Comparison of ENCODE assay signal across 8 cellular contexts in genomic region chr1:9867408-9868243, GRCh38. TPM values are rescaled to one million over a fixed set of nuclear protein-coding genes. Genes with fewer than 3 reads are reported as not detected.
DNase-seq lines count a peak whose midpoint lies in the region; ATAC-seq and TF ChIP-seq lines count a peak whose summit lies in the region.

No MANE protein-coding gene starts in this region.

- DNase-seq in A673 (ENCODE audit: low spot score) = peak; percentile 84
- peak; percentile 54 for DNase-seq in LHCN-M2 (ENCODE audit: low read depth)
- DNase-seq in SJSA1 (ENCODE audit: low read depth in 1 of 2, low spot score in 2 of 2) = peak; percentile 59 to 73
- DNase-seq in activated gamma-delta T cell treated with anti-CD3 and anti-CD28 coated beads, Interleukin-2, amount 50 U/mL, for 16 hours (ENCODE audit: low read depth) = peak; percentile 84
- DNase-seq in globus pallidus (ENCODE audit: low spot score) = peak; percentile 66
- peak; percentile 50 to 82 for DNase-seq in trophoblast cell
- peak; percentile 86 for DNase-seq in upper lobe of right lung

- no peaks in the 10 kb centered on the region for H3K79me1 ChIP-seq in trophoblast cell (ENCODE audit: low read length)

- no peaks in the 10 kb centered on the region for H3K4me1 ChIP-seq in A673 (ENCODE audit: insufficient read depth, low read length, poor library complexity, severe bottlenecking)
- H3K4me1 ChIP-seq in SJSA1 (replicated peaks) = peaks cover 6% of the 10 kb centered on the region
- peaks cover 0 to 2% of the 10 kb centered on the region in 2 experiments for H3K4me1 ChIP-seq in trophoblast cell (ENCODE audit: control insufficient read depth in 1 of 2, insufficient read depth in 2 of 2, low read length in 2 of 2)
- H3K4me1 ChIP-seq in upper lobe of right lung = no peaks in the 10 kb centered on the region

- H3K4me3 ChIP-seq in A673 (ENCODE audit: low read depth, low read length, poor library complexity, severe bottlenecking) (no peak overlapping the region), SJSA1 (no peak overlapping the region), trophoblast cell (ENCODE audit: low read depth, low read length) (no peak overlapping the region), upper lobe of right lung (no peak overlapping the region)

- H3K36me3 ChIP-seq in A673 (ENCODE audit: insufficient read depth, low read length, poor library complexity, severe bottlenecking) (no peaks in the 10 kb centered on the region), SJSA1 (peaks cover 14% of the 10 kb centered on the region; the same call in 1 of the 2 replicates), trophoblast cell (ENCODE audit: control insufficient read depth in 1 of 2, insufficient read depth in 2 of 2, low read length in 2 of 2) (peaks cover 18 to 20% of the 10 kb centered on the region in 2 experiments), upper lobe of right lung (peaks cover 36% of the 10 kb centered on the region)

- H4K91ac ChIP-seq in trophoblast cell (ENCODE audit: low read depth, low read length) = no peak overlapping the region

- H3K27me3 ChIP-seq in A673 (replicated peaks; ENCODE audit: insufficient read depth, low read depth, low read length, poor library complexity) (no peaks in the 10 kb centered on the region), SJSA1 (replicated peaks) (no peaks in the 10 kb centered on the region), trophoblast cell (ENCODE audit: insufficient read depth, low read length) (no peaks in the 10 kb centered on the region), upper lobe of right lung (no peaks in the 10 kb centered on the region)

- H2BK5ac ChIP-seq in trophoblast cell (ENCODE audit: low read depth, low read length, poor library complexity) = no peak overlapping the region

- intact Hi-C loops in A673 (cut with micrococcal nuclease; ENCODE audit: unreplicated experiment) = loop anchor here (1.0 kb wide), 3 partner anchors 83 to 240 kb away; no protein-coding TSS in a partner anchor
- intact Hi-C loops in upper lobe of right lung (cut with DNase I) = loop anchor here (5.0 to 10.0 kb wide), 2 partner anchors 80 to 243 kb away; no protein-coding TSS in a partner anchor

- no peak overlapping the region for H3K14ac ChIP-seq in trophoblast cell (ENCODE audit: low read length)

- no peak overlapping the region for H3K4me2 ChIP-seq in trophoblast cell (ENCODE audit: low read length)

- no peak overlapping the region for H3K18ac ChIP-seq in trophoblast cell (ENCODE audit: low read length)

- no peak overlapping the region for H2BK120ac ChIP-seq in trophoblast cell (ENCODE audit: insufficient read depth, low read length, poor library complexity)

- BruUV-seq in A673 (replicated peaks; lab: Mats Ljungman, UMichigan) = no TSS peak

- H2AK5ac ChIP-seq in trophoblast cell (ENCODE audit: low read length) = no peak overlapping the region

- CTCF ChIA-PET in A673 (lab: Charles Lee) = interaction anchor here (0.7 to 1.6 kb wide), 3 partner anchors 46 to 146 kb away, joined by 3 to 5 read pairs (median 4); no protein-coding TSS in a partner anchor

- POLR2A ChIA-PET in A673 (lab: Charles Lee; ENCODE audit: low non-redundant PET) = no interaction called here

- no peak overlapping the region for H2AFZ ChIP-seq in trophoblast cell (ENCODE audit: insufficient read depth, low read length, poor library complexity)

- H3K4ac ChIP-seq in trophoblast cell (ENCODE audit: low read depth, low read length) = no peak overlapping the region

- no peak overlapping the region for H2BK12ac ChIP-seq in trophoblast cell (ENCODE audit: low read length)

- H3K27ac ChIP-seq in A673 (ENCODE audit: low read depth, low read length, poor library complexity, severe bottlenecking) (no peak overlapping the region), SJSA1 (no peak overlapping the region), trophoblast cell (ENCODE audit: low read depth, low read length) (no peak overlapping the region), upper lobe of right lung (no peak overlapping the region)

- WGBS in trophoblast cell (ENCODE audit: extremely low coverage, insufficient coverage, insufficient read length) = no CpG with 5 or more reads among the region's 15 CpGs

- no peak overlapping the region for H4K12ac ChIP-seq in trophoblast cell (ENCODE audit: low read depth, low read length)

- TF ChIP-seq CTCF in A673 (conservative IDR thresholded peaks at IDR 0.05; ENCODE audit: low read depth, low read length) = peak; percentile 99
- TF ChIP-seq CTCF in upper lobe of right lung (IDR thresholded peaks at IDR 0.05) = peak; percentile 99

- H3K9ac ChIP-seq in trophoblast cell (ENCODE audit: low read length) = no peak overlapping the region

- ATAC-seq in GM18502 (IDR thresholded peaks at IDR 0.05; ENCODE audit: poor library complexity, unreplicated experiment) (peak; percentile 64), upper lobe of right lung (peak; percentile 93)

- H3K23ac ChIP-seq in trophoblast cell (ENCODE audit: low read length) = no peak overlapping the region

- H3K9me3 ChIP-seq in A673 (ENCODE audit: low read depth, low read length, poor library complexity, severe bottlenecking) = no peaks in the 10 kb centered on the region
- H3K9me3 ChIP-seq in SJSA1 (replicated peaks) = no peaks in the 10 kb centered on the region
- no peaks in the 10 kb centered on the region for H3K9me3 ChIP-seq in trophoblast cell (ENCODE audit: insufficient read depth, low read depth, low read length)
- H3K9me3 ChIP-seq in upper lobe of right lung = no peaks in the 10 kb centered on the region

- no peaks in the 10 kb centered on the region for H3K79me2 ChIP-seq in trophoblast cell (ENCODE audit: control insufficient read depth, insufficient read depth, low read length, poor library complexity)

- H4K8ac ChIP-seq in trophoblast cell (ENCODE audit: low read depth, low read length) = no peak overlapping the region

RNA-seq across cellular contexts. Expression of gene CTNNBIP1, which starts 42.4 kb away (rescaled TPM):
- total RNA-seq in A673 (2021) = 14.6 and 22.0 TPM in 2 replicates
- total RNA-seq in LHCN-M2 (2014; rRNA removed) = 18.0 and 23.3 TPM in 2 replicates
- 10.7 TPM for polyA plus RNA-seq in LHCN-M2 (2012)
- total RNA-seq in SJSA1 (2014; rRNA removed; shearing (Covaris generic)) = 28.7 and 37.6 TPM in 2 replicates
- 25.8 and 28.5 TPM in 2 replicates for polyA plus RNA-seq in trophoblast cell (2013)
- total RNA-seq in upper lobe of right lung = 47.6 TPM

RNA-seq across cellular contexts. Expression of gene CLSTN1, which starts 43.9 kb away (rescaled TPM):
- total RNA-seq in A673 (2021) (77.4 and 85.3 TPM in 2 replicates), LHCN-M2 (2014; rRNA removed) (30.8 and 32.3 TPM in 2 replicates), upper lobe of right lung (71.0 TPM)
- polyA plus RNA-seq in LHCN-M2 (2012) = 41.5 TPM
- 41.2 and 64.3 TPM in 2 replicates for total RNA-seq in SJSA1 (2014; rRNA removed; shearing (Covaris generic))
- polyA plus RNA-seq in trophoblast cell (2013) = 40.1 and 42.2 TPM in 2 replicates
